Comparison of ENCODE assay signal across 16 cellular contexts in genomic region chr15:98667521-98668179, GRCh38. TPM values are rescaled to one million over a fixed set of nuclear protein-coding genes. Genes with fewer than 3 reads are reported as not detected.
A peak's percentile ranks its signal among the peaks of the same experiment; 100 is the strongest.
DNase-seq lines count a peak whose midpoint lies in the region; ATAC-seq and TF ChIP-seq lines count a peak whose summit lies in the region.
"Had no signal": no experiment of that assay in that cellular context is flagged by ENCODE, and none has a peak within 500 bp of the region (broad histone marks: within the 10 kb centered on the region; RNA-seq: fewer than 3 reads in every experiment).

No MANE protein-coding gene starts in this region.

- H3K79me2 ChIP-seq in GM23338 (replicated peaks; ENCODE audit: insufficient read depth), result peaks cover 89% of the 10 kb centered on the region

- H3K36me3 Mint-ChIP-seq in GM23338 (ENCODE audit: low read depth), result no peaks in the 10 kb centered on the region; the same call in 1 of the 3 replicates
- H3K36me3 Mint-ChIP-seq in activated T-helper 17 cell treated with anti-CD3 and anti-CD28 coated beads, Interleukin-2, amount 50 U/mL, for 72 hours (ENCODE audit: low read depth), result no peaks in the 10 kb centered on the region
- H3K36me3 Mint-ChIP-seq in neural crest cell (ENCODE audit: low read depth), result peaks cover 3% of the 10 kb centered on the region
- H3K36me3 Mint-ChIP-seq: activated CD4-positive, alpha-beta memory T cell treated with anti-CD3 and anti-CD28 coated beads for 36 hours had no signal

- H3K4me3 Mint-ChIP-seq in GM23338 (no peak overlapping the region; the same call in 2 of the 3 replicates), neural crest cell (no peak overlapping the region)
- H3K4me3 Mint-ChIP-seq in activated T-helper 17 cell treated with anti-CD3 and anti-CD28 coated beads, Interleukin-2, amount 50 U/mL, for 72 hours, result peak overlapping the region; percentile 70
- H3K4me3 Mint-ChIP-seq: activated CD4-positive, alpha-beta memory T cell treated with anti-CD3 and anti-CD28 coated beads for 36 hours had no signal

- H3K27me3 Mint-ChIP-seq in GM23338 (ENCODE audit: insufficient read depth, low read depth, poor library complexity) (peaks cover 14% of the 10 kb centered on the region), neural crest cell (ENCODE audit: low read depth) (no peaks in the 10 kb centered on the region)
- H3K27me3 Mint-ChIP-seq in activated T-helper 17 cell treated with anti-CD3 and anti-CD28 coated beads, Interleukin-2, amount 50 U/mL, for 72 hours, result peaks cover 7% of the 10 kb centered on the region
- H3K27me3 Mint-ChIP-seq: activated CD4-positive, alpha-beta memory T cell treated with anti-CD3 and anti-CD28 coated beads for 36 hours had no signal

- H3K4me3 ChIP-seq in GM23338, result no peak overlapping the region
- H3K4me3 ChIP-seq: lung had no signal

- H4K20me1 ChIP-seq in GM23338 (replicated peaks; ENCODE audit: insufficient read depth), result peaks cover 24% of the 10 kb centered on the region

- peak overlapping the region; percentile 98 for H3K27ac ChIP-seq in GM23338 (ENCODE audit: low read depth)
- peak overlapping the region; percentile 100 for H3K27ac ChIP-seq in foreskin keratinocyte

- H3K4me1 Mint-ChIP-seq in GM23338, result peaks cover 90% of the 10 kb centered on the region
- peaks cover 23% of the 10 kb centered on the region for H3K4me1 Mint-ChIP-seq in activated T-helper 17 cell treated with anti-CD3 and anti-CD28 coated beads, Interleukin-2, amount 50 U/mL, for 72 hours
- peaks cover 64% of the 10 kb centered on the region for H3K4me1 Mint-ChIP-seq in neural crest cell

- H3F3A ChIP-seq in GM23338 (replicated peaks; ENCODE audit: low read depth), result peaks cover 10% of the 10 kb centered on the region; the same call in 1 of the 2 replicates

- TF ChIP-seq CTCF in GM23338 (conservative IDR thresholded peaks at IDR 0.05; ENCODE audit: low read depth in 2 of 2) (no peak), foreskin keratinocyte (conservative IDR thresholded peaks at IDR 0.05) (no peak), neural crest cell (conservative IDR thresholded peaks at IDR 0.05) (no peak)

- peaks cover 84% of the 10 kb centered on the region for H3K4me1 ChIP-seq in GM23338 (ENCODE audit: insufficient read depth)
- peaks cover 37% of the 10 kb centered on the region for H3K4me1 ChIP-seq in foreskin keratinocyte

- DNase-seq in GM23338 (ENCODE audit: low spot score) (peak; percentile 59), foreskin keratinocyte (peak; percentile 46 to 76), neural crest cell (ENCODE audit: low read depth, low spot score) (no peak), HUDEP-2 (lab: John Stamatoyannopoulos, UW; ENCODE audit: unreplicated experiment in 76 of 76) (no peak), GOT3 (lab: John Stamatoyannopoulos, UW) (no peak), COLO829 (ENCODE audit: low spot score) (no peak), amniotic stem cell (lab: John Stamatoyannopoulos, UW) (no peak)
- DNase-seq: activated CD4-positive, alpha-beta memory T cell treated with anti-CD3 and anti-CD28 coated beads for 36 hours; activated T-cell treated with anti-CD3 and anti-CD28 coated beads, Interleukin-2, amount 50 U/mL, for 72 hours; AML-193; KBM-7; NCI-H1105 treated with DMSO at 0.1 percent for 48 hours; NCI-H446; nucleus accumbens had no signal

- H3K4me2 ChIP-seq in GM23338, result peak overlapping the region; percentile 55; the same call in 1 of the 2 replicates

- ATAC-seq in GM23338 (peak; percentile 13), foreskin keratinocyte (peak; percentile 6)
- ATAC-seq in activated T-helper 17 cell treated with anti-CD3 and anti-CD28 coated beads, Interleukin-2, amount 50 U/mL, for 72 hours (replicated peaks), result no peak
- ATAC-seq: activated T-cell treated with anti-CD3 and anti-CD28 coated beads, Interleukin-2, amount 50 U/mL, for 72 hours had no signal

- H3K27ac Mint-ChIP-seq in GM23338 (peak overlapping the region; percentile 49; the same call in 1 of the 2 replicates), neural crest cell (ENCODE audit: unreplicated experiment) (peak overlapping the region; percentile 17)
- H3K27ac Mint-ChIP-seq in activated T-helper 17 cell treated with anti-CD3 and anti-CD28 coated beads, Interleukin-2, amount 50 U/mL, for 72 hours, result no peak overlapping the region
- H3K27ac Mint-ChIP-seq: activated CD4-positive, alpha-beta memory T cell treated with anti-CD3 and anti-CD28 coated beads for 36 hours had no signal

- H3K36me3 ChIP-seq in GM23338 (ENCODE audit: insufficient read depth), result no peaks in the 10 kb centered on the region

- H3K27me3 ChIP-seq in GM23338 (ENCODE audit: insufficient read depth) (no peaks in the 10 kb centered on the region), foreskin keratinocyte (no peaks in the 10 kb centered on the region)

- no peaks in the 10 kb centered on the region for H3K9me2 ChIP-seq in GM23338 (ENCODE audit: insufficient read depth)

- no peak overlapping the region for H2AFZ ChIP-seq in GM23338

- H3K9me3 Mint-ChIP-seq in GM23338 (no peaks in the 10 kb centered on the region), neural crest cell (no peaks in the 10 kb centered on the region)
- no peaks in the 10 kb centered on the region for H3K9me3 Mint-ChIP-seq in activated T-helper 17 cell treated with anti-CD3 and anti-CD28 coated beads, Interleukin-2, amount 50 U/mL, for 72 hours
- H3K9me3 Mint-ChIP-seq: activated CD4-positive, alpha-beta memory T cell treated with anti-CD3 and anti-CD28 coated beads for 36 hours; activated T-cell treated with anti-CD3 and anti-CD28 coated beads, Interleukin-2, amount 50 U/mL, for 72 hours had no signal

TF ChIP-seq in GM23338, 12 proteins besides CTCF, POLR2A, EP300 and RAD21 (continues in another document):
- no peak for TF ChIP-seq CREB1 (CRISPR knock-in tag; IDR thresholded peaks at IDR 0.05; ENCODE audit: low read depth)
- no peak for TF ChIP-seq ZNF462 (CRISPR knock-in tag; IDR thresholded peaks at IDR 0.05)
- no peak for TF ChIP-seq NANOG (IDR thresholded peaks at IDR 0.05; ENCODE audit: borderline replicate concordance)
- TF ChIP-seq POLR2AphosphoS5 (IDR thresholded peaks at IDR 0.05; ENCODE audit: low read depth), result no peak
- no peak for TF ChIP-seq JUNB (IDR thresholded peaks at IDR 0.05; ENCODE audit: unreplicated experiment)

RNA-seq across cellular contexts. Expression of gene IGF1R, which starts 19.3 kb away (rescaled TPM):
- total RNA-seq in GM23338 (2014; rRNA removed; shearing (Covaris generic)), result 92.2 and 95.6 TPM in 2 replicates
- 20.0 and 20.4 TPM in 2 replicates for polyA plus RNA-seq in GM23338 (2016; fragmentation: Nextera tagmentation; extraction: Ambion mirVana)
- total RNA-seq in activated T-helper 17 cell treated with anti-CD3 and anti-CD28 coated beads, Interleukin-2, amount 50 U/mL, for 72 hours, result 10 to 100 TPM in 1 of 2 donors, 1 to 10 TPM in 1; 4.6 to 33.8 TPM
- total RNA-seq in foreskin keratinocyte, result 30.1 and 38.4 TPM in 2 replicates
- polyA plus RNA-seq in foreskin keratinocyte, result 4.8 and 5.0 TPM in 2 replicates
- 67.6 and 70.3 TPM in 2 replicates for total RNA-seq in neural crest cell

Comparison
In these comparisons a context has a peak if more than half of its experiments do, and no peak if none do; other contexts are left out.
1. DNase-seq: peak in GM23338 (single experiment) and foreskin keratinocyte (2 of 2); none in neural crest cell (single experiment), HUDEP-2 (0 of 76), GOT3 (single experiment), COLO829 (single experiment) and amniotic stem cell (single experiment).